12 cellular contexts compared by ENCODE assay signal in the genomic region with DNA sequence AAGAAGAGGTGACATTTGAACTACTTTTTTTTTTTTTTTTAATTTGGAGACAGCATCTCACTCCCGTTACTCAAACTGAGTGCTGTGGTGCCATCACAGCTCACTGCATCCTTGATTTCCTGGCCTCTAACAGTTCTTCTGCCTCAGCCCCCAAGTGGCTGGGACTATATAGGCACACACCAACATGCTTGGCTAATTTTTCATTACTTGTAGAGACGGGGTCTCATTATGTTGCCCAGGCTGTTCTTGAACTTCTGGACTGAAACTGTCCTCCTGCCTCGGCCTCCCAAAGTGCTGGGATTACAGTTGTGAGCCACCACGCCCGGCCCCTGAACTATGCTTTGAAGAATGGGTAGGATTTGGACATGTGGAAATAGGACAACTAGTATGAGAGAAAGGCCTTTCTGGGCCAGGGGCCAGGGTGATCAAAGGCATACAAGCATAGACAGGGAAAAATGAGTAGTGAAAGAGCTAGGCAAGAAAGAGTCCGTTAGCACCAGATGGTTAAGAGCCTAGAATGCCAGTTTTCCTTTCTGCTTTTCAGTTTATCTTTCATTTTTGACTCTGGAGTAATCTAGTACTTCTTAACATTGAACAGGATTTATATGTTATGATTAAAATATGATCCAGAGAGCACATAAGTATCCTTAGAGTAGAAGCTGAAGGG. TPM values are rescaled to one million over a fixed set of nuclear protein-coding genes. Genes with fewer than 3 reads are reported as not detected.
DNase-seq lines count a peak whose midpoint lies in the region; ATAC-seq and TF ChIP-seq lines count a peak whose summit lies in the region.
"Had no signal": no experiment of that assay in that cellular context is flagged by ENCODE, and none has a peak within 500 bp of the region (broad histone marks: within the 10 kb centered on the region; RNA-seq: fewer than 3 reads in every experiment).

No MANE protein-coding gene starts in this region.

- no peak for TF ChIP-seq CTCF in activated CD8-positive, alpha-beta T cell treated with anti-CD3 and anti-CD28 coated beads for 36 hours (IDR thresholded peaks at IDR 0.05)
- TF ChIP-seq CTCF in RWPE1 (conservative IDR thresholded peaks at IDR 0.05; ENCODE audit: low read depth) (no peak), heart right ventricle (IDR thresholded peaks at IDR 0.05) (no peak), tibial nerve (IDR thresholded peaks at IDR 0.05) (no peak)

- H3K4me1 ChIP-seq in heart right ventricle (peaks cover 4 to 77% (median 39%) of the 10 kb centered on the region in 9 donors), tibial nerve (peaks cover 0 to 28% (median 2%) of the 10 kb centered on the region in 4 donors)

- no peak for TF ChIP-seq POLR2A in tibial nerve (IDR thresholded peaks at IDR 0.05)

- CTCF ChIA-PET in activated CD8-positive, alpha-beta T cell treated with anti-CD3 and anti-CD28 coated beads for 36 hours (lab: Charles Lee): interaction anchor here (2.7 kb wide), 1 partner anchor 9 kb away, joined by 9 read pairs; no protein-coding TSS in a partner anchor
- CTCF ChIA-PET in activated CD8-positive, alpha-beta T cell treated with anti-CD3 and anti-CD28 coated beads, Interleukin-2, amount 10 ng/mL, durations not matched to agents 7 days and 5 days (lab: Charles Lee): interaction anchor here (1.1 to 2.3 kb wide), 5 partner anchors 17 to 298 kb away, joined by 3 to 7 read pairs (median 4); a partner anchor contains a TSS
- CTCF ChIA-PET in RWPE1 (lab: Yijun Ruan, JAX): interaction anchor here (0.6 to 1.9 kb wide), 2 partner anchors 32 to 52 kb away, joined by 3 to 4 read pairs; no protein-coding TSS in a partner anchor

- H3K4me1 Mint-ChIP-seq in activated CD8-positive, alpha-beta T cell treated with anti-CD3 and anti-CD28 coated beads for 36 hours (ENCODE audit: low read depth): peaks cover 53% of the 10 kb centered on the region
- H3K4me1 Mint-ChIP-seq in activated CD8-positive, alpha-beta T cell treated with anti-CD3 and anti-CD28 coated beads, Interleukin-2, amount 10 ng/mL, durations not matched to agents 7 days and 5 days (ENCODE audit: low read depth): peaks cover 29% of the 10 kb centered on the region

- no peak for ATAC-seq in activated CD8-positive, alpha-beta T cell treated with anti-CD3 and anti-CD28 coated beads for 36 hours
- no peak for ATAC-seq in activated CD8-positive, alpha-beta T cell treated with anti-CD3 and anti-CD28 coated beads, Interleukin-2, amount 10 ng/mL, durations not matched to agents 7 days and 5 days
- ATAC-seq in heart right ventricle: peak in 6 of 8 donors; percentile 31 to 66 (median 50)
- no peak for ATAC-seq in activated CD4-positive, CD25-positive, alpha-beta regulatory T cell treated with anti-CD3 and anti-CD28 coated beads, Interleukin-2, amount 50 U/mL, for 24 hours

- no peaks in the 10 kb centered on the region for H3K9me3 ChIP-seq in heart right ventricle
- H3K9me3 ChIP-seq in tibial nerve: no peaks in the 10 kb centered on the region

- POLR2A ChIA-PET in activated CD8-positive, alpha-beta T cell treated with anti-CD3 and anti-CD28 coated beads for 36 hours (lab: Charles Lee): interaction anchor here (0.7 kb wide), 2 partner anchors 15 to 306 kb away, joined by 3 read pairs; no protein-coding TSS in a partner anchor
- POLR2A ChIA-PET in activated CD8-positive, alpha-beta T cell treated with anti-CD3 and anti-CD28 coated beads, Interleukin-2, amount 10 ng/mL, durations not matched to agents 7 days and 5 days (lab: Charles Lee): no interaction called here
- POLR2A ChIA-PET in RWPE1 (lab: Yijun Ruan, JAX; ENCODE audit: low non-redundant PET): no interaction called here

- H3K36me3 ChIP-seq in heart right ventricle (no peaks in the 10 kb centered on the region), tibial nerve (no peaks in the 10 kb centered on the region)

- no peaks in the 10 kb centered on the region for H3K9me3 Mint-ChIP-seq in activated CD8-positive, alpha-beta T cell treated with anti-CD3 and anti-CD28 coated beads for 36 hours
- no peaks in the 10 kb centered on the region for H3K9me3 Mint-ChIP-seq in activated CD8-positive, alpha-beta T cell treated with anti-CD3 and anti-CD28 coated beads, Interleukin-2, amount 10 ng/mL, durations not matched to agents 7 days and 5 days (ENCODE audit: insufficient read depth)
- H3K9me3 Mint-ChIP-seq: activated naive CD4-positive, alpha-beta T cell treated with anti-CD3 and anti-CD28 coated beads, Interleukin-2, amount 10 ng/mL, durations not matched to agents 7 days and 5 days; T-helper 1 cell treated with Interleukin-12 subunit alpha and Interleukin-12 subunit beta and Interleukin-4 antibody, amounts not matched to agents 30 μg/mL and 1 μg/mL, for 36 hours had no signal

- H3K27me3 Mint-ChIP-seq in activated CD8-positive, alpha-beta T cell treated with anti-CD3 and anti-CD28 coated beads for 36 hours: no peaks in the 10 kb centered on the region
- no peaks in the 10 kb centered on the region for H3K27me3 Mint-ChIP-seq in activated CD8-positive, alpha-beta T cell treated with anti-CD3 and anti-CD28 coated beads, Interleukin-2, amount 10 ng/mL, durations not matched to agents 7 days and 5 days (ENCODE audit: low read depth)
- H3K27me3 Mint-ChIP-seq: activated naive CD4-positive, alpha-beta T cell treated with anti-CD3 and anti-CD28 coated beads, Interleukin-2, amount 10 ng/mL, durations not matched to agents 7 days and 5 days had no signal

- H3K27ac ChIP-seq in RWPE1 (peak overlapping the region; percentile 68), heart right ventricle (peak overlapping the region in 9 of 10 donors; percentile 42 to 86 (median 72)), tibial nerve (peak overlapping the region in 2 of 4 donors; percentile 46 to 48)
- H3K27ac ChIP-seq: epithelial cell of prostate had no signal

- peak overlapping the region; percentile 55 for H3K27ac Mint-ChIP-seq in activated CD8-positive, alpha-beta T cell treated with anti-CD3 and anti-CD28 coated beads for 36 hours
- no peak overlapping the region for H3K27ac Mint-ChIP-seq in activated CD8-positive, alpha-beta T cell treated with anti-CD3 and anti-CD28 coated beads, Interleukin-2, amount 10 ng/mL, durations not matched to agents 7 days and 5 days
- H3K27ac Mint-ChIP-seq: activated naive CD4-positive, alpha-beta T cell treated with anti-CD3 and anti-CD28 coated beads, Interleukin-2, amount 10 ng/mL, durations not matched to agents 7 days and 5 days; T-helper 1 cell treated with Interleukin-12 subunit alpha and Interleukin-12 subunit beta and Interleukin-4 antibody, amounts not matched to agents 30 μg/mL and 1 μg/mL, for 36 hours had no signal

- DNase-seq in activated CD8-positive, alpha-beta T cell treated with anti-CD3 and anti-CD28 coated beads for 36 hours: no peak
- no peak for DNase-seq in activated CD8-positive, alpha-beta T cell treated with anti-CD3 and anti-CD28 coated beads, Interleukin-2, amount 10 ng/mL, durations not matched to agents 7 days and 5 days
- no peak for DNase-seq in RWPE1 (ENCODE audit: low spot score)
- DNase-seq in heart right ventricle: peak in 1 of 2 donors; percentile 23
- peak; percentile 18 to 37 for DNase-seq in tibial nerve (ENCODE audit: low spot score in 2 of 2)
- no peak for DNase-seq in H4 (ENCODE audit: low spot score)
- no peak for DNase-seq in stimulated activated CD4-positive, alpha-beta T cell treated with anti-CD3 and anti-CD28 coated beads, Interleukin-1b, Interleukin-23, amount 100 ng/mL, for 48 hours
- DNase-seq: activated naive CD4-positive, alpha-beta T cell treated with anti-CD3 and anti-CD28 coated beads, Interleukin-2, amount 10 ng/mL, durations not matched to agents 7 days and 5 days; NCI-H1417 had no signal

- H3K4me3 ChIP-seq in heart right ventricle (no peak overlapping the region), tibial nerve (no peak overlapping the region)

- 87 to 89% methylated on average over 6 of the region's 6 CpGs for WGBS in heart right ventricle, 2 donors
- WGBS in tibial nerve, 2 donors: 85 to 87% methylated on average over 6 of the region's 6 CpGs

- no peak for TF ChIP-seq EP300 in tibial nerve (IDR thresholded peaks at IDR 0.05)

- intact Hi-C loops in activated CD8-positive, alpha-beta T cell treated with anti-CD3 and anti-CD28 coated beads for 36 hours (cut with micrococcal nuclease): no loop called here
- intact Hi-C loops in heart right ventricle (cut with DNase I): loop anchor here in 1 of 10 donors (5.0 kb wide), 1 partner anchor 42 kb away; no protein-coding TSS in a partner anchor

- H3K4me3 Mint-ChIP-seq in activated CD8-positive, alpha-beta T cell treated with anti-CD3 and anti-CD28 coated beads for 36 hours: no peak overlapping the region
- H3K4me3 Mint-ChIP-seq in activated CD8-positive, alpha-beta T cell treated with anti-CD3 and anti-CD28 coated beads, Interleukin-2, amount 10 ng/mL, durations not matched to agents 7 days and 5 days: no peak overlapping the region
- H3K4me3 Mint-ChIP-seq: activated naive CD4-positive, alpha-beta T cell treated with anti-CD3 and anti-CD28 coated beads, Interleukin-2, amount 10 ng/mL, durations not matched to agents 7 days and 5 days; T-helper 1 cell treated with Interleukin-12 subunit alpha and Interleukin-12 subunit beta and Interleukin-4 antibody, amounts not matched to agents 30 μg/mL and 1 μg/mL, for 36 hours had no signal

- peaks cover 16% of the 10 kb centered on the region for H3K36me3 Mint-ChIP-seq in activated CD8-positive, alpha-beta T cell treated with anti-CD3 and anti-CD28 coated beads for 36 hours (ENCODE audit: low read depth)
- peaks cover 27% of the 10 kb centered on the region for H3K36me3 Mint-ChIP-seq in activated CD8-positive, alpha-beta T cell treated with anti-CD3 and anti-CD28 coated beads, Interleukin-2, amount 10 ng/mL, durations not matched to agents 7 days and 5 days (ENCODE audit: low read depth)

- H3K27me3 ChIP-seq in heart right ventricle: no peaks in the 10 kb centered on the region
- H3K27me3 ChIP-seq in tibial nerve: no peaks in the 10 kb centered on the region

RNA-seq across cellular contexts. Expression of a gene that starts 6.3 kb away (rescaled TPM):
- 10 to 100 TPM; 26.9 to 29.4 TPM for total RNA-seq in activated CD8-positive, alpha-beta T cell treated with anti-CD3 and anti-CD28 coated beads for 36 hours
- total RNA-seq in activated CD8-positive, alpha-beta T cell treated with anti-CD3 and anti-CD28 coated beads, Interleukin-2, amount 10 ng/mL, durations not matched to agents 7 days and 5 days: 10 to 100 TPM; 38.2 to 44.2 TPM
- total RNA-seq in heart right ventricle (100 to 1,000 TPM in 6 of 10 donors, 10 to 100 TPM in 4; 57.0 to 167 (median 114) TPM), tibial nerve (10 to 100 TPM; 42.4 to 74.5 (median 49.1) TPM)
- polyA plus RNA-seq in heart right ventricle: 100 to 1,000 TPM in 1 of 2 donors, 10 to 100 TPM in 1; 13.0 to 104 TPM
- total RNA-seq in H4 (2014; rRNA removed; shearing (Covaris generic)): 10.8 and 12.7 TPM in 2 replicates

Comparison
In these comparisons a context has a peak if more than half of its experiments do, and no peak if none do; other contexts are left out.
1. ATAC-seq: peak in heart right ventricle (6 of 8); none in activated CD8-positive, alpha-beta T cell treated with anti-CD3 and anti-CD28 coated beads for 36 hours (single experiment), activated CD8-positive, alpha-beta T cell treated with anti-CD3 and anti-CD28 coated beads, Interleukin-2, amount 10 ng/mL, durations not matched to agents 7 days and 5 days (single experiment) and activated CD4-positive, CD25-positive, alpha-beta regulatory T cell treated with anti-CD3 and anti-CD28 coated beads, Interleukin-2, amount 50 U/mL, for 24 hours (0 of 2).
2. DNase-seq: peak in tibial nerve (2 of 2); none in activated CD8-positive, alpha-beta T cell treated with anti-CD3 and anti-CD28 coated beads for 36 hours (single experiment), activated CD8-positive, alpha-beta T cell treated with anti-CD3 and anti-CD28 coated beads, Interleukin-2, amount 10 ng/mL, durations not matched to agents 7 days and 5 days (single experiment), RWPE1 (single experiment), H4 (single experiment) and stimulated activated CD4-positive, alpha-beta T cell treated with anti-CD3 and anti-CD28 coated beads, Interleukin-1b, Interleukin-23, amount 100 ng/mL, for 48 hours (single experiment).